Comparison of ENCODE assay signal across 29 cellular contexts in the genomic region with DNA sequence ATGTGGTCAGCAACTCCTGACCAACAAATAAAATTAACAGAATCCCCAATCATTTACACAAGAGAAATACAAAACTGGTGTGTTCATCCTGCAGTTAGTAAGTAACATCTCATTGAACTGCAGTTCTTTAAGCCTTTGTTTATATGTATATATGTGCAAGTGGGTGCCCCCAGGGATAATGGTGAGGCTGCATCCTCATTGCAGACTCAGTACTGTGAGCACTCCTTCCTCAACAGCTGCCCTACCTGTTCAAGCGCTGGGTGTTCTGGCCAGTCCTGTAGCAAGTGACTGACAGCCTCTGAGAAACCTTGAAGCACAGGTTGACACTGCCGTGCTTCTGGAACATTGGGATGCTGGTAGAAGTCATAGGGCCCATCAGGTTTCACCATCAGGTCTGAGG.
"Had no signal": no experiment of that assay in that cellular context is flagged by ENCODE, and none has a peak within 500 bp of the region (broad histone marks: within the 10 kb centered on the region; RNA-seq: fewer than 3 reads in every experiment).

No MANE protein-coding gene starts in this region.

- FAIRE-seq: endothelial cell of umbilical vein, frontal cortex, kidney, urothelium cell line had no signal

- H3K9me3 ChIP-seq: mucosa of descending colon, prostate gland, right atrium auricular region, suprapubic skin, tibial artery, upper lobe of left lung had no signal

- H3K27ac Mint-ChIP-seq: mesothelial cell of epicardium, naive B cell, nephron, neural progenitor cell had no signal

- H3K4me3 ChIP-seq: coronary artery, lung, mucosa of descending colon, neural progenitor cell, prostate gland, right atrium auricular region, smooth muscle cell, suprapubic skin, tibial artery, upper lobe of left lung had no signal

- DNase-seq: dermis blood vessel endothelial cell; effector memory CD4-positive, alpha-beta T cell; head of caudate nucleus; kidney; mucosa of descending colon; naive B cell; stimulated activated CD4-positive, alpha-beta T cell treated with anti-CD3 and anti-CD28 coated beads, Interleukin-12 subunit alpha, Interleukin-12 subunit beta, amount 100 ng/mL, for 4 hours; stimulated activated CD4-positive, alpha-beta T cell treated with anti-CD3 and anti-CD28 coated beads, Interleukin-1b, Interleukin-23, amount 100 ng/mL, for 48 hours; stimulated activated CD4-positive, alpha-beta T cell treated with anti-CD3 and anti-CD28 coated beads, Interleukin-4, amount 100 ng/mL, for 1 hour; stimulated activated CD8-positive, alpha-beta memory T cell treated with anti-CD3 and anti-CD28 coated beads, Interleukin-4, amount 100 ng/mL, for 48 hours; stimulated activated naive CD4-positive, alpha-beta T cell; stimulated activated naive CD8-positive, alpha-beta T cell treated with anti-CD3 and anti-CD28 coated beads, Interleukin-15, amount 100 ng/mL, for 72 hours; tibial artery; upper lobe of left lung had no signal

- H3K27me3 Mint-ChIP-seq: memory B cell; naive B cell; stimulated activated naive CD8-positive, alpha-beta T cell treated with anti-CD3 and anti-CD28 coated beads, Interleukin-15, amount 100 ng/mL, for 72 hours had no signal

- H3K4me1 Mint-ChIP-seq: mesothelial cell of epicardium, nephron had no signal

- H3K27me3 ChIP-seq: neural progenitor cell, right atrium auricular region, suprapubic skin, tibial artery, upper lobe of left lung had no signal

- H2AFZ ChIP-seq: neural progenitor cell had no signal

- ATAC-seq: left lobe of liver; mucosa of descending colon; sciatic nerve; stimulated activated naive CD8-positive, alpha-beta T cell treated with anti-CD3 and anti-CD28 coated beads, Interleukin-15, amount 100 ng/mL, for 72 hours had no signal

- H3K27ac ChIP-seq: coronary artery, neural progenitor cell, prostate gland, right atrium auricular region, suprapubic skin, tibial artery, upper lobe of left lung had no signal

- H3K4me1 ChIP-seq: prostate gland, suprapubic skin, tibial artery, upper lobe of left lung had no signal

- H3K9me3 Mint-ChIP-seq: memory B cell; mesothelial cell of epicardium; naive B cell; nephron; neural progenitor cell; stimulated activated naive CD8-positive, alpha-beta T cell treated with anti-CD3 and anti-CD28 coated beads, Interleukin-15, amount 100 ng/mL, for 72 hours had no signal

- H3K9ac ChIP-seq: neural progenitor cell had no signal

- H3K4me3 Mint-ChIP-seq: memory B cell; mesothelial cell of epicardium; naive B cell; nephron; neural progenitor cell; stimulated activated naive CD8-positive, alpha-beta T cell treated with anti-CD3 and anti-CD28 coated beads, Interleukin-15, amount 100 ng/mL, for 72 hours had no signal

- H3K4me2 ChIP-seq: neural progenitor cell, smooth muscle cell had no signal
